8 cellular contexts compared by ENCODE assay signal in genomic region chr7:27187702-27188665, GRCh38. TPM values are rescaled to one million over a fixed set of nuclear protein-coding genes. Genes with fewer than 3 reads are reported as not detected.
DNase-seq lines count a peak whose midpoint lies in the region; ATAC-seq and TF ChIP-seq lines count a peak whose summit lies in the region.

No MANE protein-coding gene starts in this region.

- POLR2A ChIA-PET in activated naive CD8-positive, alpha-beta T cell treated with anti-CD3 and anti-CD28 coated beads, Interleukin-2, amount 10 ng/mL, durations not matched to agents 7 days and 5 days (lab: Charles Lee): no interaction called here

- CTCF ChIA-PET in activated naive CD4-positive, alpha-beta T cell treated with anti-CD3 and anti-CD28 coated beads for 36 hours (lab: Charles Lee): interaction anchor here (0.6 to 1.9 kb wide), 5 partner anchors 8 to 1314 kb away, joined by 3 to 7 read pairs (median 3); partner anchors contain the start of gene HOXA13

- TF ChIP-seq CTCF in transverse colon (IDR thresholded peaks at IDR 0.05): no peak

- no peak for DNase-seq in activated naive CD4-positive, alpha-beta T cell treated with anti-CD3 and anti-CD28 coated beads for 36 hours
- no peak for DNase-seq in activated naive CD4-positive, alpha-beta T cell (lab: John Stamatoyannopoulos, UW)
- peak; percentile 35 for DNase-seq in activated naive CD8-positive, alpha-beta T cell treated with anti-CD3 and anti-CD28 coated beads, Interleukin-2, amount 10 ng/mL, durations not matched to agents 7 days and 5 days
- peak; percentile 71 for DNase-seq in mesenteric fat pad (ENCODE audit: low spot score)
- peak; percentile 35 for DNase-seq in transverse colon
- DNase-seq in stimulated activated CD4-positive, alpha-beta T cell treated with anti-CD3 and anti-CD28 coated beads, Interleukin-1b, Interleukin-23, amount 100 ng/mL, for 48 hours: no peak
- DNase-seq in OCI-M2 (lab: John Stamatoyannopoulos, UW; ENCODE audit: unreplicated experiment): no peak

- H3K27ac ChIP-seq in transverse colon: peak overlapping the region; percentile 95 to 99 (median 98)

- TF ChIP-seq EP300 in transverse colon (IDR thresholded peaks at IDR 0.05; ENCODE audit: low read depth): no peak

- H3K4me1 Mint-ChIP-seq in activated naive CD4-positive, alpha-beta T cell treated with anti-CD3 and anti-CD28 coated beads for 36 hours (ENCODE audit: low read depth): peaks cover 38% of the 10 kb centered on the region
- peaks cover 30% of the 10 kb centered on the region for H3K4me1 Mint-ChIP-seq in activated naive CD8-positive, alpha-beta T cell treated with anti-CD3 and anti-CD28 coated beads, Interleukin-2, amount 10 ng/mL, durations not matched to agents 7 days and 5 days

- no peak for TF ChIP-seq POLR2A in transverse colon (IDR thresholded peaks at IDR 0.05)

- intact Hi-C loops in activated naive CD4-positive, alpha-beta T cell treated with anti-CD3 and anti-CD28 coated beads for 36 hours (cut with micrococcal nuclease): loop anchor here (5.0 kb wide), 1 partner anchor 36 kb away; the partner anchor contains the start of gene HOXA3
- intact Hi-C loops in transverse colon (cut with DNase I; ENCODE audit: low total_unique reads): loop anchor here (5.0 kb wide), 1 partner anchor 829 kb away; no protein-coding TSS in a partner anchor

- in situ Hi-C loops in transverse colon (cut with MboI; ENCODE audit: low pct_ligation_motif_present in 1 of 4, low pct_unique_long_range_greater_than_20kb in 1 of 4, low sequenced_read_pairs in 3 of 4): loop anchor here in 3 of 4 donors (10.0 to 25.0 kb wide), 2 partner anchors 1326 to 1333 kb away; no protein-coding TSS in a partner anchor

- no peaks in the 10 kb centered on the region for H3K36me3 Mint-ChIP-seq in activated naive CD4-positive, alpha-beta T cell treated with anti-CD3 and anti-CD28 coated beads for 36 hours (ENCODE audit: low read depth)
- H3K36me3 Mint-ChIP-seq in activated naive CD8-positive, alpha-beta T cell treated with anti-CD3 and anti-CD28 coated beads, Interleukin-2, amount 10 ng/mL, durations not matched to agents 7 days and 5 days: peaks cover 2% of the 10 kb centered on the region

- H3K9me3 Mint-ChIP-seq in activated naive CD4-positive, alpha-beta T cell treated with anti-CD3 and anti-CD28 coated beads for 36 hours: no peaks in the 10 kb centered on the region
- H3K9me3 Mint-ChIP-seq in activated naive CD8-positive, alpha-beta T cell treated with anti-CD3 and anti-CD28 coated beads, Interleukin-2, amount 10 ng/mL, durations not matched to agents 7 days and 5 days: no peaks in the 10 kb centered on the region

- peaks cover 16 to 67% (median 53%) of the 10 kb centered on the region in 4 donors for H3K4me1 ChIP-seq in transverse colon

- peak overlapping the region; percentile 57 for H3K4me3 Mint-ChIP-seq in activated naive CD4-positive, alpha-beta T cell treated with anti-CD3 and anti-CD28 coated beads for 36 hours
- peak overlapping the region; percentile 73 for H3K4me3 Mint-ChIP-seq in activated naive CD8-positive, alpha-beta T cell treated with anti-CD3 and anti-CD28 coated beads, Interleukin-2, amount 10 ng/mL, durations not matched to agents 7 days and 5 days

- H3K27ac Mint-ChIP-seq in activated naive CD4-positive, alpha-beta T cell treated with anti-CD3 and anti-CD28 coated beads for 36 hours: no peak overlapping the region
- peak overlapping the region; percentile 54 for H3K27ac Mint-ChIP-seq in activated naive CD8-positive, alpha-beta T cell treated with anti-CD3 and anti-CD28 coated beads, Interleukin-2, amount 10 ng/mL, durations not matched to agents 7 days and 5 days

- WGBS in transverse colon (ENCODE audit: low coverage in 1 of 2), 2 donors: 7% methylated on average over 54 of the region's 55 CpGs; no CpG with 5 or more reads in 1 of the 2 donors

- peaks cover 86% of the 10 kb centered on the region for H3K27me3 Mint-ChIP-seq in activated naive CD4-positive, alpha-beta T cell treated with anti-CD3 and anti-CD28 coated beads for 36 hours (ENCODE audit: low read depth)
- peaks cover 93% of the 10 kb centered on the region for H3K27me3 Mint-ChIP-seq in activated naive CD8-positive, alpha-beta T cell treated with anti-CD3 and anti-CD28 coated beads, Interleukin-2, amount 10 ng/mL, durations not matched to agents 7 days and 5 days

- no peaks in the 10 kb centered on the region for H3K36me3 ChIP-seq in transverse colon

- H3K9me3 ChIP-seq in transverse colon: no peaks in the 10 kb centered on the region

- ATAC-seq in activated naive CD8-positive, alpha-beta T cell treated with anti-CD3 and anti-CD28 coated beads, Interleukin-2, amount 10 ng/mL, durations not matched to agents 7 days and 5 days (ENCODE audit: low read depth): no peak
- ATAC-seq in GM18909 (IDR thresholded peaks at IDR 0.05; ENCODE audit: poor library complexity, unreplicated experiment): no peak

- H3K4me3 ChIP-seq in transverse colon: peak overlapping the region; percentile 37 to 79 (median 57)

- H3K27me3 ChIP-seq in transverse colon: peaks cover 65% of the 10 kb centered on the region

RNA-seq across cellular contexts. Expression of gene HOXA11, which starts 3.0 kb away (rescaled TPM):
- total RNA-seq in activated naive CD4-positive, alpha-beta T cell treated with anti-CD3 and anti-CD28 coated beads for 36 hours: not detected
- not detected for total RNA-seq in activated naive CD8-positive, alpha-beta T cell treated with anti-CD3 and anti-CD28 coated beads, Interleukin-2, amount 10 ng/mL, durations not matched to agents 7 days and 5 days
- total RNA-seq in mesenteric fat pad: 6.1 TPM
- total RNA-seq in transverse colon: 10 to 100 TPM in 1 of 4 donors, 1 to 10 TPM in 3; 4.5 to 21.3 (median 7.7) TPM

RNA-seq across cellular contexts. Expression of gene HOXA13, which starts 11.9 kb away (rescaled TPM):
- total RNA-seq in activated naive CD4-positive, alpha-beta T cell treated with anti-CD3 and anti-CD28 coated beads for 36 hours: not detected
- not detected for total RNA-seq in activated naive CD8-positive, alpha-beta T cell treated with anti-CD3 and anti-CD28 coated beads, Interleukin-2, amount 10 ng/mL, durations not matched to agents 7 days and 5 days
- total RNA-seq in mesenteric fat pad (1.9 TPM), transverse colon (10 to 100 TPM; 22.5 to 69.9 (median 38.7) TPM)

RNA-seq across cellular contexts. Expression of gene HOXA10, which starts 13.9 kb away (rescaled TPM):
- not detected for total RNA-seq in activated naive CD4-positive, alpha-beta T cell treated with anti-CD3 and anti-CD28 coated beads for 36 hours
- not detected for total RNA-seq in activated naive CD8-positive, alpha-beta T cell treated with anti-CD3 and anti-CD28 coated beads, Interleukin-2, amount 10 ng/mL, durations not matched to agents 7 days and 5 days
- total RNA-seq in mesenteric fat pad (19.7 TPM), transverse colon (10 to 100 TPM; 19.8 to 68.9 (median 36.4) TPM)

RNA-seq across cellular contexts. Expression of gene HOXA9, which starts 22.6 kb away (rescaled TPM):
- total RNA-seq in activated naive CD4-positive, alpha-beta T cell treated with anti-CD3 and anti-CD28 coated beads for 36 hours: not detected
- not detected for total RNA-seq in activated naive CD8-positive, alpha-beta T cell treated with anti-CD3 and anti-CD28 coated beads, Interleukin-2, amount 10 ng/mL, durations not matched to agents 7 days and 5 days
- 10.4 TPM for total RNA-seq in mesenteric fat pad
- total RNA-seq in transverse colon: 100 to 1,000 TPM in 1 of 4 donors, 10 to 100 TPM in 3; 19.5 to 130 (median 50.6) TPM

RNA-seq across cellular contexts. Expression of gene HOXA7, which starts 31.5 kb away (rescaled TPM):
- not detected for total RNA-seq in activated naive CD4-positive, alpha-beta T cell treated with anti-CD3 and anti-CD28 coated beads for 36 hours
- not detected for total RNA-seq in activated naive CD8-positive, alpha-beta T cell treated with anti-CD3 and anti-CD28 coated beads, Interleukin-2, amount 10 ng/mL, durations not matched to agents 7 days and 5 days
- total RNA-seq in mesenteric fat pad: 7.5 TPM
- total RNA-seq in transverse colon: 10 to 100 TPM in 3 of 4 donors, 1 to 10 TPM in 1; 7.0 to 22.9 (median 12.8) TPM

Comparison
In these comparisons a context has a peak if more than half of its experiments do, and no peak if none do; other contexts are left out.
1. DNase-seq: peak in activated naive CD8-positive, alpha-beta T cell treated with anti-CD3 and anti-CD28 coated beads, Interleukin-2, amount 10 ng/mL, durations not matched to agents 7 days and 5 days (single experiment), mesenteric fat pad (single experiment) and transverse colon (single experiment); none in activated naive CD4-positive, alpha-beta T cell treated with anti-CD3 and anti-CD28 coated beads for 36 hours (single experiment), activated naive CD4-positive, alpha-beta T cell (0 of 4), stimulated activated CD4-positive, alpha-beta T cell treated with anti-CD3 and anti-CD28 coated beads, Interleukin-1b, Interleukin-23, amount 100 ng/mL, for 48 hours (single experiment) and OCI-M2 (single experiment).
2. RNA of gene HOXA10, which starts 13.9 kb away (total RNA-seq): 19.8 to 68.9 TPM in transverse colon and 19.7 TPM in mesenteric fat pad (single experiment); not detected in activated naive CD4-positive, alpha-beta T cell treated with anti-CD3 and anti-CD28 coated beads for 36 hours and not detected in activated naive CD8-positive, alpha-beta T cell treated with anti-CD3 and anti-CD28 coated beads, Interleukin-2, amount 10 ng/mL, durations not matched to agents 7 days and 5 days; every median in the first group is over 10 times any median in the second.